10 cellular contexts compared by ENCODE assay signal in genomic region chr18:63307555-63308200, GRCh38. TPM values are rescaled to one million over a fixed set of nuclear protein-coding genes. Genes with fewer than 3 reads are reported as not detected.
A peak's percentile ranks its signal among the peaks of the same experiment; 100 is the strongest.
DNase-seq lines count a peak whose midpoint lies in the region; ATAC-seq and TF ChIP-seq lines count a peak whose summit lies in the region.
"Had no signal": no experiment of that assay in that cellular context is flagged by ENCODE, and none has a peak within 500 bp of the region (broad histone marks: within the 10 kb centered on the region; RNA-seq: fewer than 3 reads in every experiment).

No MANE protein-coding gene starts in this region.

- 37% methylated on average over 2 of the region's 2 CpGs for WGBS in right cardiac atrium
- WGBS in testis, 2 donors = 47 to 63% methylated on average over 2 of the region's 2 CpGs

- peaks cover 6% of the 10 kb centered on the region for H3K4me1 ChIP-seq in right cardiac atrium (ENCODE audit: control insufficient read depth, insufficient read depth, low read length)
- peaks cover 31% of the 10 kb centered on the region for H3K4me1 ChIP-seq in testis

- H3K9me3 ChIP-seq in right cardiac atrium (ENCODE audit: control insufficient read depth, low read length) = no peaks in the 10 kb centered on the region
- no peaks in the 10 kb centered on the region for H3K9me3 ChIP-seq in testis
- no peaks in the 10 kb centered on the region for H3K9me3 ChIP-seq in MG63

- no peak overlapping the region for H3K4me3 Mint-ChIP-seq in activated naive CD4-positive, alpha-beta T cell treated with anti-CD3 and anti-CD28 coated beads, Interleukin-2, amount 50 U/mL, for 24 hours
- no peak overlapping the region for H3K4me3 Mint-ChIP-seq in activated naive CD4-positive, alpha-beta T cell treated with anti-CD3 and anti-CD28 coated beads, Interleukin-2, amount 10 ng/mL, durations not matched to agents 7 days and 5 days

- H3K27me3 ChIP-seq in right cardiac atrium (ENCODE audit: control insufficient read depth, insufficient read depth) (no peaks in the 10 kb centered on the region), testis (no peaks in the 10 kb centered on the region), MG63 (no peaks in the 10 kb centered on the region)

- CTCF ChIA-PET in activated naive CD4-positive, alpha-beta T cell treated with anti-CD3 and anti-CD28 coated beads, Interleukin-2, amount 10 ng/mL, durations not matched to agents 7 days and 5 days (lab: Charles Lee) = interaction anchor here (0.6 to 3.1 kb wide), 4 partner anchors 10 to 292 kb away, joined by 3 to 21 read pairs (median 4); no protein-coding TSS in a partner anchor

- H3K27ac Mint-ChIP-seq in activated naive CD4-positive, alpha-beta T cell treated with anti-CD3 and anti-CD28 coated beads, Interleukin-2, amount 50 U/mL, for 24 hours = peak overlapping the region; percentile 91
- no peak overlapping the region for H3K27ac Mint-ChIP-seq in activated naive CD4-positive, alpha-beta T cell treated with anti-CD3 and anti-CD28 coated beads, Interleukin-2, amount 10 ng/mL, durations not matched to agents 7 days and 5 days

- H3K4me3 ChIP-seq in right cardiac atrium (ENCODE audit: low read length) (no peak overlapping the region), testis (no peak overlapping the region), MG63 (no peak overlapping the region)
- H3K4me3 ChIP-seq: PC-9 had no signal

- TF ChIP-seq POLR2A in testis (IDR thresholded peaks at IDR 0.05) = no peak

- no peaks in the 10 kb centered on the region for H3K27me3 Mint-ChIP-seq in activated naive CD4-positive, alpha-beta T cell treated with anti-CD3 and anti-CD28 coated beads, Interleukin-2, amount 50 U/mL, for 24 hours
- no peaks in the 10 kb centered on the region for H3K27me3 Mint-ChIP-seq in activated naive CD4-positive, alpha-beta T cell treated with anti-CD3 and anti-CD28 coated beads, Interleukin-2, amount 10 ng/mL, durations not matched to agents 7 days and 5 days

- peaks cover 20% of the 10 kb centered on the region for H3K36me3 Mint-ChIP-seq in activated naive CD4-positive, alpha-beta T cell treated with anti-CD3 and anti-CD28 coated beads, Interleukin-2, amount 50 U/mL, for 24 hours
- H3K36me3 Mint-ChIP-seq in activated naive CD4-positive, alpha-beta T cell treated with anti-CD3 and anti-CD28 coated beads, Interleukin-2, amount 10 ng/mL, durations not matched to agents 7 days and 5 days = peaks cover 68% of the 10 kb centered on the region

- no peak for TF ChIP-seq CTCF in testis (IDR thresholded peaks at IDR 0.05)

- ATAC-seq in SK-N-SH treated with all-trans-retinoic acid at 6 μM for 48 hours (peak; percentile 50; the same call in 2 of the 3 replicates), right cardiac atrium (peak; percentile 61 to 70), GM21737 (IDR thresholded peaks at IDR 0.05; ENCODE audit: unreplicated experiment) (no peak)
- ATAC-seq: stimulated activated naive CD8-positive, alpha-beta T cell treated with anti-CD3 and anti-CD28 coated beads, Interleukin-15, Interleukin-2, amounts not matched to agents 100 U/mL and 50 U/mL, for 24 hours had no signal

- H3K36me3 ChIP-seq in testis (ENCODE audit: low read depth, missing control alignments) (no peaks in the 10 kb centered on the region), MG63 (no peaks in the 10 kb centered on the region)

- H3K4me1 Mint-ChIP-seq in activated naive CD4-positive, alpha-beta T cell treated with anti-CD3 and anti-CD28 coated beads, Interleukin-2, amount 50 U/mL, for 24 hours = peaks cover 96% of the 10 kb centered on the region
- H3K4me1 Mint-ChIP-seq in activated naive CD4-positive, alpha-beta T cell treated with anti-CD3 and anti-CD28 coated beads, Interleukin-2, amount 10 ng/mL, durations not matched to agents 7 days and 5 days = peaks cover 86% of the 10 kb centered on the region

- no peaks in the 10 kb centered on the region for H3K9me3 Mint-ChIP-seq in activated naive CD4-positive, alpha-beta T cell treated with anti-CD3 and anti-CD28 coated beads, Interleukin-2, amount 50 U/mL, for 24 hours
- H3K9me3 Mint-ChIP-seq in activated naive CD4-positive, alpha-beta T cell treated with anti-CD3 and anti-CD28 coated beads, Interleukin-2, amount 10 ng/mL, durations not matched to agents 7 days and 5 days = no peaks in the 10 kb centered on the region

- intact Hi-C loops in right cardiac atrium (cut with DNase I) = no loop called here
- intact Hi-C loops in testis (cut with DNase I; ENCODE audit: low total_unique reads) = no loop called here

- DNase-seq in activated naive CD4-positive, alpha-beta T cell treated with anti-CD3 and anti-CD28 coated beads, Interleukin-2, amount 10 ng/mL, durations not matched to agents 7 days and 5 days = no peak
- DNase-seq in right cardiac atrium (no peak), testis (peak; percentile 76), COLO829 (ENCODE audit: low spot score) (no peak), MG63 (no peak)
- DNase-seq: PC-9; stimulated activated naive CD8-positive, alpha-beta T cell treated with anti-CD3 and anti-CD28 coated beads, Interleukin-15, Interleukin-2, amounts not matched to agents 100 U/mL and 50 U/mL, for 24 hours had no signal

- H3K27ac ChIP-seq in right cardiac atrium (ENCODE audit: low read length) (peak overlapping the region; percentile 30), testis (peak overlapping the region; percentile 27 to 74)
- H3K27ac ChIP-seq: PC-9 had no signal

TF ChIP-seq in SK-N-SH treated with all-trans-retinoic acid at 6 μM for 48 hours, 23 proteins besides CTCF, POLR2A, EP300 and RAD21 (continues in another document):
- TF ChIP-seq POU6F1 (CRISPR knock-in tag; IDR thresholded peaks at IDR 0.05; ENCODE audit: borderline replicate concordance, low read depth) (peak; percentile 52; the same call in 1 of the 2 replicates), OSR1 (CRISPR knock-in tag; IDR thresholded peaks at IDR 0.05) (no peak), SNAI2 (CRISPR knock-in tag; IDR thresholded peaks at IDR 0.05) (peak; percentile 90), ZFP3 (CRISPR knock-in tag; IDR thresholded peaks at IDR 0.05) (peak; percentile 50), BACH2 (CRISPR knock-in tag; IDR thresholded peaks at IDR 0.05; ENCODE audit: borderline replicate concordance) (no peak), ZFP30 (CRISPR knock-in tag; IDR thresholded peaks at IDR 0.05) (no peak), ZNF70 (CRISPR knock-in tag; IDR thresholded peaks at IDR 0.05) (peak; percentile 36; the same call in 1 of the 2 replicates), ARNTL (CRISPR knock-in tag; IDR thresholded peaks at IDR 0.05; ENCODE audit: borderline replicate concordance, low read depth) (0 out of 2 replicates have a peak, but pooled peaks have one; percentile 15), ZC3H10 (CRISPR knock-in tag; IDR thresholded peaks at IDR 0.05) (no peak), CSDC2 (CRISPR knock-in tag; IDR thresholded peaks at IDR 0.05) (peak; percentile 88; the same call in 1 of the 2 replicates), ESRRG (CRISPR knock-in tag; IDR thresholded peaks at IDR 0.05) (no peak; the same call in 1 of the 2 replicates), GLIS3 (CRISPR knock-in tag; IDR thresholded peaks at IDR 0.05) (peak; percentile 76; the same call in 1 of the 2 replicates), TOX (CRISPR knock-in tag; IDR thresholded peaks at IDR 0.05; ENCODE audit: borderline replicate concordance) (no peak), ISL1 (CRISPR knock-in tag; IDR thresholded peaks at IDR 0.05) (peak; percentile 94), PATZ1 (CRISPR knock-in tag; IDR thresholded peaks at IDR 0.05; ENCODE audit: borderline replicate concordance) (peak; percentile 58; the same call in 1 of the 2 replicates)

RNA-seq across cellular contexts. Expression of gene BCL2, which starts 11.9 kb away (rescaled TPM):
- total RNA-seq in right cardiac atrium (1 to 10 TPM; 3.5 to 7.7 (median 4.3) TPM), testis (10 to 100 TPM; 16.0 to 20.8 TPM)
- polyA plus RNA-seq in right cardiac atrium (2.7 TPM), testis (ENCODE audit: insufficient read depth, low read depth, low replicate concordance) (6.3 TPM)
- total RNA-seq in MG63 (2014; rRNA removed; shearing (Covaris generic); ENCODE audit: low replicate concordance) = 3.0 and 5.4 TPM in 2 replicates

RNA-seq across cellular contexts. Expression of gene KDSR, which starts 59.3 kb away (rescaled TPM):
- total RNA-seq in right cardiac atrium (10 to 100 TPM; 46.9 to 49.9 (median 49.0) TPM), testis (10 to 100 TPM; 41.7 to 64.1 TPM)
- polyA plus RNA-seq in right cardiac atrium (21.8 TPM), testis (ENCODE audit: insufficient read depth, low read depth, low replicate concordance) (30.2 TPM)
- 17.5 and 23.7 TPM in 2 replicates for total RNA-seq in MG63 (2014; rRNA removed; shearing (Covaris generic); ENCODE audit: low replicate concordance)
